ENCODE assay signal across 1 cellular context in genomic region chr5:149421834-149422233, GRCh38.
A peak's percentile ranks its signal among the peaks of the same experiment; 100 is the strongest.
TF ChIP-seq lines count a peak whose summit lies in the region.

No MANE protein-coding gene starts in this region.

TF ChIP-seq in K562, 482 proteins besides CTCF, POLR2A, EP300 and RAD21 (continued from another document and continues in another):
- TF ChIP-seq ZBTB12 (CRISPR knock-in tag; IDR thresholded peaks at IDR 0.05), result no peak
- peak; percentile 91 for TF ChIP-seq RBM25 (IDR thresholded peaks at IDR 0.05; ENCODE audit: low read depth, low read length, severe bottlenecking)
- TF ChIP-seq ZFP36 (IDR thresholded peaks at IDR 0.05; ENCODE audit: low read depth, low read length, partially characterized antibody), result peak; percentile 89
- TF ChIP-seq ZNF282 (CRISPR knock-in tag; IDR thresholded peaks at IDR 0.05), result no peak
- no peak for TF ChIP-seq CTBP1 (IDR thresholded peaks at IDR 0.05; ENCODE audit: borderline replicate concordance)
- TF ChIP-seq LARP7 (IDR thresholded peaks at IDR 0.05), result no peak
- TF ChIP-seq, protein P1, sequence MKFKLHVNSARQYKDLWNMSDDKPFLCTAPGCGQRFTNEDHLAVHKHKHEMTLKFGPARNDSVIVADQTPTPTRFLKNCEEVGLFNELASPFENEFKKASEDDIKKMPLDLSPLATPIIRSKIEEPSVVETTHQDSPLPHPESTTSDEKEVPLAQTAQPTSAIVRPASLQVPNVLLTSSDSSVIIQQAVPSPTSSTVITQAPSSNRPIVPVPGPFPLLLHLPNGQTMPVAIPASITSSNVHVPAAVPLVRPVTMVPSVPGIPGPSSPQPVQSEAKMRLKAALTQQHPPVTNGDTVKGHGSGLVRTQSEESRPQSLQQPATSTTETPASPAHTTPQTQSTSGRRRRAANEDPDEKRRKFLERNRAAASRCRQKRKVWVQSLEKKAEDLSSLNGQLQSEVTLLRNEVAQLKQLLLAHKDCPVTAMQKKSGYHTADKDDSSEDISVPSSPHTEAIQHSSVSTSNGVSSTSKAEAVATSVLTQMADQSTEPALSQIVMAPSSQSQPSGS (CRISPR knock-in tag; IDR thresholded peaks at IDR 0.05), result no peak
- TF ChIP-seq ZBTB2 (IDR thresholded peaks at IDR 0.05), result no peak
- TF ChIP-seq ZNF121 (CRISPR knock-in tag; conservative IDR thresholded peaks at IDR 0.05), result no peak
- no peak for TF ChIP-seq HDAC3 (IDR thresholded peaks at IDR 0.05; ENCODE audit: borderline replicate concordance, partially characterized antibody)
- TF ChIP-seq, protein P2, sequence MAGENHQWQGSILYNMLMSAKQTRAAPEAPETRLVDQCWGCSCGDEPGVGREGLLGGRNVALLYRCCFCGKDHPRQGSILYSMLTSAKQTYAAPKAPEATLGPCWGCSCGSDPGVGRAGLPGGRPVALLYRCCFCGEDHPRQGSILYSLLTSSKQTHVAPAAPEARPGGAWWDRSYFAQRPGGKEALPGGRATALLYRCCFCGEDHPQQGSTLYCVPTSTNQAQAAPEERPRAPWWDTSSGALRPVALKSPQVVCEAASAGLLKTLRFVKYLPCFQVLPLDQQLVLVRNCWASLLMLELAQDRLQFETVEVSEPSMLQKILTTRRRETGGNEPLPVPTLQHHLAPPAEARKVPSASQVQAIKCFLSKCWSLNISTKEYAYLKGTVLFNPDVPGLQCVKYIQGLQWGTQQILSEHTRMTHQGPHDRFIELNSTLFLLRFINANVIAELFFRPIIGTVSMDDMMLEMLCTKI (IDR thresholded peaks at IDR 0.05; ENCODE audit: partially characterized antibody), result no peak
- no peak for TF ChIP-seq NEUROD1 (IDR thresholded peaks at IDR 0.05; ENCODE audit: borderline replicate concordance, low read depth, low read length, partially characterized antibody)
- TF ChIP-seq, protein P3, sequence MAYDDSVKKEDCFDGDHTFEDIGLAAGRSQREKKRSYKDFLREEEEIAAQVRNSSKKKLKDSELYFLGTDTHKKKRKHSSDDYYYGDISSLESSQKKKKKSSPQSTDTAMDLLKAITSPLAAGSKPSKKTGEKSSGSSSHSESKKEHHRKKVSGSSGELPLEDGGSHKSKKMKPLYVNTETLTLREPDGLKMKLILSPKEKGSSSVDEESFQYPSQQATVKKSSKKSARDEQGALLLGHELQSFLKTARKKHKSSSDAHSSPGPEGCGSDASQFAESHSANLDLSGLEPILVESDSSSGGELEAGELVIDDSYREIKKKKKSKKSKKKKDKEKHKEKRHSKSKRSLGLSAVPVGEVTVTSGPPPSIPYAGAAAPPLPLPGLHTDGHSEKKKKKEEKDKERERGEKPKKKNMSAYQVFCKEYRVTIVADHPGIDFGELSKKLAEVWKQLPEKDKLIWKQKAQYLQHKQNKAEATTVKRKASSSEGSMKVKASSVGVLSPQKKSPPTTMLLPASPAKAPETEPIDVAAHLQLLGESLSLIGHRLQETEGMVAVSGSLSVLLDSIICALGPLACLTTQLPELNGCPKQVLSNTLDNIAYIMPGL (CRISPR knock-in tag; IDR thresholded peaks at IDR 0.05), result no peak
- TF ChIP-seq KDM5B (IDR thresholded peaks at IDR 0.05; ENCODE audit: insufficient replicate concordance, low read depth, low read length), result no peak
- TF ChIP-seq USF1 (CRISPR knock-in tag; IDR thresholded peaks at IDR 0.05), result no peak
- no peak for TF ChIP-seq HOMEZ (CRISPR knock-in tag; IDR thresholded peaks at IDR 0.05)
- TF ChIP-seq ZNF143 (CRISPR knock-in tag; IDR thresholded peaks at IDR 0.05), result no peak
- TF ChIP-seq SLC30A9 (CRISPR knock-in tag; IDR thresholded peaks at IDR 0.05), result no peak
- no peak for TF ChIP-seq ZNF830 (CRISPR knock-in tag; IDR thresholded peaks at IDR 0.05)
- peak; percentile 69 for TF ChIP-seq BCOR (IDR thresholded peaks at IDR 0.05)
- TF ChIP-seq, protein P4, sequence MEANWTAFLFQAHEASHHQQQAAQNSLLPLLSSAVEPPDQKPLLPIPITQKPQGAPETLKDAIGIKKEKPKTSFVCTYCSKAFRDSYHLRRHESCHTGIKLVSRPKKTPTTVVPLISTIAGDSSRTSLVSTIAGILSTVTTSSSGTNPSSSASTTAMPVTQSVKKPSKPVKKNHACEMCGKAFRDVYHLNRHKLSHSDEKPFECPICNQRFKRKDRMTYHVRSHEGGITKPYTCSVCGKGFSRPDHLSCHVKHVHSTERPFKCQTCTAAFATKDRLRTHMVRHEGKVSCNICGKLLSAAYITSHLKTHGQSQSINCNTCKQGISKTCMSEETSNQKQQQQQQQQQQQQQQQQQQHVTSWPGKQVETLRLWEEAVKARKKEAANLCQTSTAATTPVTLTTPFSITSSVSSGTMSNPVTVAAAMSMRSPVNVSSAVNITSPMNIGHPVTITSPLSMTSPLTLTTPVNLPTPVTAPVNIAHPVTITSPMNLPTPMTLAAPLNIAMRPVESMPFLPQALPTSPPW (CRISPR knock-in tag; IDR thresholded peaks at IDR 0.05), result no peak
- no peak for TF ChIP-seq EWSR1 (IDR thresholded peaks at IDR 0.05; ENCODE audit: borderline replicate concordance, low read depth, partially characterized antibody)
- no peak for TF ChIP-seq SMAD1 (IDR thresholded peaks at IDR 0.05; ENCODE audit: low read depth, low read length, partially characterized antibody)
- TF ChIP-seq ADNP (tag; IDR thresholded peaks at IDR 0.05), result 0 out of 2 replicates have a peak, but pooled peaks have one; percentile 28
- TF ChIP-seq ELF4 (CRISPR knock-in tag; IDR thresholded peaks at IDR 0.05), result no peak
- TF ChIP-seq ZNF175 (CRISPR knock-in tag; IDR thresholded peaks at IDR 0.05; ENCODE audit: low read depth), result no peak
- TF ChIP-seq BMI1 (IDR thresholded peaks at IDR 0.05; ENCODE audit: low read length), result no peak
- no peak for TF ChIP-seq PKNOX1 (IDR thresholded peaks at IDR 0.05)
- TF ChIP-seq, protein P5, sequence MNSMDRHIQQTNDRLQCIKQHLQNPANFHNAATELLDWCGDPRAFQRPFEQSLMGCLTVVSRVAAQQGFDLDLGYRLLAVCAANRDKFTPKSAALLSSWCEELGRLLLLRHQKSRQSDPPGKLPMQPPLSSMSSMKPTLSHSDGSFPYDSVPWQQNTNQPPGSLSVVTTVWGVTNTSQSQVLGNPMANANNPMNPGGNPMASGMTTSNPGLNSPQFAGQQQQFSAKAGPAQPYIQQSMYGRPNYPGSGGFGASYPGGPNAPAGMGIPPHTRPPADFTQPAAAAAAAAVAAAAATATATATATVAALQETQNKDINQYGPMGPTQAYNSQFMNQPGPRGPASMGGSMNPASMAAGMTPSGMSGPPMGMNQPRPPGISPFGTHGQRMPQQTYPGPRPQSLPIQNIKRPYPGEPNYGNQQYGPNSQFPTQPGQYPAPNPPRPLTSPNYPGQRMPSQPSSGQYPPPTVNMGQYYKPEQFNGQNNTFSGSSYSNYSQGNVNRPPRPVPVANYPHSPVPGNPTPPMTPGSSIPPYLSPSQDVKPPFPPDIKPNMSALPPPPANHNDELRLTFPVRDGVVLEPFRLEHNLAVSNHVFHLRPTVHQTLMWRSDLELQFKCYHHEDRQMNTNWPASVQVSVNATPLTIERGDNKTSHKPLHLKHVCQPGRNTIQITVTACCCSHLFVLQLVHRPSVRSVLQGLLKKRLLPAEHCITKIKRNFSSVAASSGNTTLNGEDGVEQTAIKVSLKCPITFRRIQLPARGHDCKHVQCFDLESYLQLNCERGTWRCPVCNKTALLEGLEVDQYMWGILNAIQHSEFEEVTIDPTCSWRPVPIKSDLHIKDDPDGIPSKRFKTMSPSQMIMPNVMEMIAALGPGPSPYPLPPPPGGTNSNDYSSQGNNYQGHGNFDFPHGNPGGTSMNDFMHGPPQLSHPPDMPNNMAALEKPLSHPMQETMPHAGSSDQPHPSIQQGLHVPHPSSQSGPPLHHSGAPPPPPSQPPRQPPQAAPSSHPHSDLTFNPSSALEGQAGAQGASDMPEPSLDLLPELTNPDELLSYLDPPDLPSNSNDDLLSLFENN (IDR thresholded peaks at IDR 0.05; ENCODE audit: low read depth in 2 of 2, low read length in 2 of 2), result no peak
- TF ChIP-seq ZSCAN32 (CRISPR knock-in tag; IDR thresholded peaks at IDR 0.05), result no peak
- no peak for TF ChIP-seq HNRNPLL (IDR thresholded peaks at IDR 0.05; ENCODE audit: low read depth, low read length, poor library complexity, severe bottlenecking)
- no peak for TF ChIP-seq ATF4 (CRISPR knock-in tag; IDR thresholded peaks at IDR 0.05)
- TF ChIP-seq ZBTB43 (CRISPR knock-in tag; IDR thresholded peaks at IDR 0.05), result no peak
- TF ChIP-seq KDM1A (IDR thresholded peaks at IDR 0.05), result peak in 1 of 2 experiments; percentile 32; a peak in 1 of 4 replicates
- no peak for TF ChIP-seq GATA2 (CRISPR knock-in tag; IDR thresholded peaks at IDR 0.05)
- no peak for TF ChIP-seq MAFG (tag; conservative IDR thresholded peaks at IDR 0.05)
- TF ChIP-seq MEF2D (tag; conservative IDR thresholded peaks at IDR 0.05; ENCODE audit: low read depth), result no peak
- no peak for TF ChIP-seq GATAD2A (IDR thresholded peaks at IDR 0.05)
- TF ChIP-seq MTA2 (IDR thresholded peaks at IDR 0.05; ENCODE audit: low read depth), result no peak
- TF ChIP-seq NR4A1 (CRISPR knock-in tag; IDR thresholded peaks at IDR 0.05), result no peak
- TF ChIP-seq NR4A1 (tag; IDR thresholded peaks at IDR 0.05), result no peak
- TF ChIP-seq ZNF280A (IDR thresholded peaks at IDR 0.05; ENCODE audit: low read depth, partially characterized antibody), result no peak
